29 cellular contexts compared by ENCODE assay signal in the genomic region with DNA sequence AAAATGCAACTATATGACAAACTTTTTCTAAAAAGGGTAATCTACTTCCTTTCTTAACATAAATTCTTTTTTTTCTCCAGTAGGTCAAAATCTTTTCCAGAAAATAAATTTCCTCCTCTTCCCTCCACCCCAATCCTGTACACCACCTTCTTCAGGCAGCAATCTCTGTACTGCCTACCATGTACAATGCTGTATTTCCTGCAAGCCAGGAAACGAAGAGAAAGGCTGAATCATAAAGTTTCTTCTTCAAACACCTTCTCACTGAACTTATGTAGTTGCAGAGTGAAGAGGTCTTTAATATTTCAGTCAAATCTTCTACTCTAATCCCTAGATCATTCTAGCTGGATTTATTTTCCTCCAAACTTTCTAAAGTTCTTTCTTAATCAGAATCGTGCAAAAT. TPM values are rescaled to one million over a fixed set of nuclear protein-coding genes. Genes with fewer than 3 reads are reported as not detected.
"Had no signal": no experiment of that assay in that cellular context is flagged by ENCODE, and none has a peak within 500 bp of the region (broad histone marks: within the 10 kb centered on the region; RNA-seq: fewer than 3 reads in every experiment).

No MANE protein-coding gene starts in this region.

- H3K36me3 Mint-ChIP-seq: immature natural killer cell, naive B cell had no signal

- H3K27ac ChIP-seq: breast epithelium, ovary, right lobe of liver, tibial nerve, WERI-Rb-1 had no signal

- H3K27ac Mint-ChIP-seq: immature natural killer cell, naive B cell, nephron progenitor cell, progenitor cell of endocrine pancreas had no signal

- H3K4me1 Mint-ChIP-seq: immature natural killer cell, naive B cell, nephron progenitor cell had no signal

- H3K4me3 Mint-ChIP-seq: activated T-cell treated with anti-CD3 and anti-CD28 coated beads, Interleukin-2, amount 50 U/mL, for 4 hours; immature natural killer cell; naive B cell; nephron progenitor cell had no signal

- H3K36me3 ChIP-seq: breast epithelium, ovary, right lobe of liver, tibial nerve, WERI-Rb-1 had no signal

- H3K27me3 ChIP-seq: breast epithelium, ovary, right lobe of liver, tibial nerve had no signal

- H3K4me3 ChIP-seq: breast epithelium, ovary, right lobe of liver, tibial nerve had no signal

- DNase-seq: activated CD4-positive, alpha-beta T cell treated with anti-CD3 and anti-CD28 coated beads, Interleukin-2, amount 50 U/mL, for 4 hours; activated CD4-positive, CD25-positive, alpha-beta regulatory T cell treated with anti-CD3 and anti-CD28 coated beads, Interleukin-2, amount 50 U/mL, for 72 hours; activated CD8-positive, alpha-beta memory T cell treated with anti-CD3 and anti-CD28 coated beads, Interleukin-2, amount 50 U/mL, for 48 hours; activated effector memory CD4-positive, alpha-beta T cell treated with anti-CD3 and anti-CD28 coated beads, Interleukin-2, amount 50 U/mL, for 16 hours; activated naive CD4-positive, alpha-beta T cell treated with anti-CD3 and anti-CD28 coated beads, Interleukin-2, amount 50 U/mL, for 16 hours; activated T-cell treated with anti-CD3 and anti-CD28 coated beads, Interleukin-2, amount 50 U/mL, for 4 hours; effector memory CD4-positive, alpha-beta T cell; foreskin fibroblast; head of caudate nucleus; hypothalamus; immature natural killer cell; kidney; left colon; mammary epithelial cell; naive B cell; nephron progenitor cell; ovary; right lobe of liver; stimulated activated CD4-positive, alpha-beta T cell treated with anti-CD3 and anti-CD28 coated beads, Interleukin-2, amount 100 ng/mL, for 48 hours; stimulated activated naive CD4-positive, alpha-beta T cell treated with Interleukin-2 at 50 U/mL for 16 hours; T1000; WERI-Rb-1 had no signal

- ATAC-seq: activated T-cell treated with anti-CD3 and anti-CD28 coated beads, Interleukin-2, amount 50 U/mL, for 4 hours; left colon; right lobe of liver had no signal

- H3K4me1 ChIP-seq: breast epithelium, right lobe of liver, tibial nerve had no signal

- H3K9me3 ChIP-seq: breast epithelium, ovary, right lobe of liver, tibial nerve had no signal

- H3K27me3 Mint-ChIP-seq: progenitor cell of endocrine pancreas had no signal

- H3K9me3 Mint-ChIP-seq: activated T-cell treated with anti-CD3 and anti-CD28 coated beads, Interleukin-2, amount 50 U/mL, for 4 hours; naive B cell; nephron progenitor cell had no signal

RNA-seq across cellular contexts. Expression of a gene that starts 18.2 kb away (rescaled TPM):
- total RNA-seq: activated CD8-positive, alpha-beta memory T cell treated with anti-CD3 and anti-CD28 coated beads for 36 hours; activated T-cell treated with anti-CD3 and anti-CD28 coated beads, Interleukin-2, amount 50 U/mL, for 4 hours; kidney; left colon; liver; SK-MEL-5; skeletal muscle tissue; tibial nerve had no signal
